ENCODE assay signal across 11 cellular contexts in the genomic region with DNA sequence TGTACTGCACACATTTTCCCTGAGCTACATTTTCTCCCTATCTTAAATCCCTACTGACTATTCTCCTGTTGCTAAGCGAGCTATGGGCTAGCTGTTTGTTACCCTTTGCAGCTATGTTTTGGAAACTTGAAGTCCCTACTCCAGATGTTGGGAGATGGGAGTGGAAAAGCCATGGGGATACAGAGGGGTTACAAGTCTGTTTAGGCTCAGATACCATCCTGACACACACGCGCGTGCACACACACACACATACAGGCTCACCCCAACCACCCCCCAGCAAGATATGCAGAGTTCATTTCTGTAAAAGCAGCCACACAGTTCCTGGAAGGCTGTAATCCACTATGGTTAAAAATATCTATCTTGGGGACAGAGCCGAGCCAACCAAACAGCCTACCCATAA. TPM values are rescaled to one million over a fixed set of nuclear protein-coding genes. Genes with fewer than 3 reads are reported as not detected.
DNase-seq lines count a peak whose midpoint lies in the region; ATAC-seq and TF ChIP-seq lines count a peak whose summit lies in the region.
"Had no signal": no experiment of that assay in that cellular context is flagged by ENCODE, and none has a peak within 500 bp of the region (broad histone marks: within the 10 kb centered on the region; RNA-seq: fewer than 3 reads in every experiment).

No MANE protein-coding gene starts in this region.

- TF ChIP-seq CTCF in thoracic aorta (IDR thresholded peaks at IDR 0.05), result no peak
- TF ChIP-seq CTCF in glutamatergic neuron (IDR thresholded peaks at IDR 0.05; ENCODE audit: partially characterized antibody, unreplicated experiment), result no peak

- H3K27me3 Mint-ChIP-seq in glutamatergic neuron (ENCODE audit: unreplicated experiment), result peaks cover 6% of the 10 kb centered on the region

- peaks cover 10% of the 10 kb centered on the region for H3K36me3 Mint-ChIP-seq in glutamatergic neuron (ENCODE audit: unreplicated experiment)

- H3K9me3 Mint-ChIP-seq in glutamatergic neuron (ENCODE audit: unreplicated experiment), result peaks cover 2% of the 10 kb centered on the region

- no peaks in the 10 kb centered on the region for H3K27me3 ChIP-seq in thoracic aorta (replicated peaks; ENCODE audit: insufficient read depth)

- peaks cover 5% of the 10 kb centered on the region for H3K4me1 Mint-ChIP-seq in glutamatergic neuron (ENCODE audit: low read depth, unreplicated experiment)
- H3K4me1 Mint-ChIP-seq: immature natural killer cell had no signal

- ATAC-seq in thoracic aorta (ENCODE audit: insufficient number of reproducible peaks, low FRiP score, low read depth) (no peak), GM21447 (IDR thresholded peaks at IDR 0.05; ENCODE audit: unreplicated experiment) (no peak), GM19452 (IDR thresholded peaks at IDR 0.05; ENCODE audit: unreplicated experiment) (no peak)

- H3K4me1 ChIP-seq in mesodermal cell (ENCODE audit: control insufficient read depth, insufficient read depth, low read length, poor library complexity, severe bottlenecking), result peaks cover 36% of the 10 kb centered on the region
- H3K4me1 ChIP-seq in thoracic aorta (ENCODE audit: control insufficient read depth in 1 of 2, low read depth in 2 of 2), result peaks cover 21 to 52% of the 10 kb centered on the region in 2 donors

- peak; percentile 48 for DNase-seq in OCI-M1 (lab: John Stamatoyannopoulos, UW)
- no peak for DNase-seq in epithelial cell of prostate (ENCODE audit: low read depth, low spot score)
- no peak for DNase-seq in thoracic aorta (ENCODE audit: low spot score)
- DNase-seq in glutamatergic neuron, result no peak
- no peak for DNase-seq in NCI-H2081 (lab: John Stamatoyannopoulos, UW)
- DNase-seq: activated CD4-positive, alpha-beta T cell treated with anti-CD3 and anti-CD28 coated beads, Interleukin-2, amount 50 U/mL, for 4 hours; immature natural killer cell; stimulated activated CD4-positive, alpha-beta T cell treated with anti-CD3 and anti-CD28 coated beads, Interleukin-2, amount 100 ng/mL, for 48 hours had no signal

- H3K27ac ChIP-seq in epithelial cell of prostate (peak overlapping the region; percentile 53), mesodermal cell (ENCODE audit: low read depth, low read length, severe bottlenecking) (peak overlapping the region; percentile 96), thoracic aorta (peak overlapping the region; percentile 87 to 90)

- no peak overlapping the region for H3K27ac Mint-ChIP-seq in glutamatergic neuron (ENCODE audit: unreplicated experiment)
- H3K27ac Mint-ChIP-seq: immature natural killer cell had no signal

- WGBS in mesodermal cell (ENCODE audit: insufficient coverage in 2 of 2), 2 experiments, result no CpG with 5 or more reads among the region's 5 CpGs

- H3K4me3 ChIP-seq in mesodermal cell (ENCODE audit: extremely low read depth, insufficient read depth, low read length, poor library complexity, severe bottlenecking) (no peak overlapping the region), thoracic aorta (peak overlapping the region; percentile 49)

- H3K36me3 ChIP-seq in mesodermal cell (ENCODE audit: control insufficient read depth, insufficient read depth, low read length), result peaks cover 30% of the 10 kb centered on the region
- H3K36me3 ChIP-seq in thoracic aorta, result peaks cover 11% of the 10 kb centered on the region

- H3K4me3 Mint-ChIP-seq in glutamatergic neuron (ENCODE audit: unreplicated experiment), result no peak overlapping the region
- H3K4me3 Mint-ChIP-seq: immature natural killer cell had no signal

- H3K9me3 ChIP-seq in mesodermal cell (ENCODE audit: control insufficient read depth, low read length), result no peaks in the 10 kb centered on the region
- H3K9me3 ChIP-seq in thoracic aorta, result no peaks in the 10 kb centered on the region

RNA-seq across cellular contexts. Expression of a gene that starts 15.8 kb away (rescaled TPM):
- polyA plus RNA-seq in mesodermal cell (2013, experiment 1 of 2), result 503 TPM
- polyA plus RNA-seq in mesodermal cell (2013, experiment 2 of 2), result 412 TPM
- total RNA-seq in thoracic aorta (100 to 1,000 TPM; 168 to 175 TPM), glutamatergic neuron (ENCODE audit: unreplicated experiment) (283 TPM)

RNA-seq across cellular contexts. Expression of a gene that starts 33.9 kb away (rescaled TPM):
- polyA plus RNA-seq in mesodermal cell (2013, experiment 1 of 2), result 25.1 TPM
- 22.2 TPM for polyA plus RNA-seq in mesodermal cell (2013, experiment 2 of 2)
- total RNA-seq in thoracic aorta, result 10 to 100 TPM; 24.4 to 82.1 TPM
- total RNA-seq in glutamatergic neuron (ENCODE audit: unreplicated experiment), result 36.0 TPM
